In the genomic region with DNA sequence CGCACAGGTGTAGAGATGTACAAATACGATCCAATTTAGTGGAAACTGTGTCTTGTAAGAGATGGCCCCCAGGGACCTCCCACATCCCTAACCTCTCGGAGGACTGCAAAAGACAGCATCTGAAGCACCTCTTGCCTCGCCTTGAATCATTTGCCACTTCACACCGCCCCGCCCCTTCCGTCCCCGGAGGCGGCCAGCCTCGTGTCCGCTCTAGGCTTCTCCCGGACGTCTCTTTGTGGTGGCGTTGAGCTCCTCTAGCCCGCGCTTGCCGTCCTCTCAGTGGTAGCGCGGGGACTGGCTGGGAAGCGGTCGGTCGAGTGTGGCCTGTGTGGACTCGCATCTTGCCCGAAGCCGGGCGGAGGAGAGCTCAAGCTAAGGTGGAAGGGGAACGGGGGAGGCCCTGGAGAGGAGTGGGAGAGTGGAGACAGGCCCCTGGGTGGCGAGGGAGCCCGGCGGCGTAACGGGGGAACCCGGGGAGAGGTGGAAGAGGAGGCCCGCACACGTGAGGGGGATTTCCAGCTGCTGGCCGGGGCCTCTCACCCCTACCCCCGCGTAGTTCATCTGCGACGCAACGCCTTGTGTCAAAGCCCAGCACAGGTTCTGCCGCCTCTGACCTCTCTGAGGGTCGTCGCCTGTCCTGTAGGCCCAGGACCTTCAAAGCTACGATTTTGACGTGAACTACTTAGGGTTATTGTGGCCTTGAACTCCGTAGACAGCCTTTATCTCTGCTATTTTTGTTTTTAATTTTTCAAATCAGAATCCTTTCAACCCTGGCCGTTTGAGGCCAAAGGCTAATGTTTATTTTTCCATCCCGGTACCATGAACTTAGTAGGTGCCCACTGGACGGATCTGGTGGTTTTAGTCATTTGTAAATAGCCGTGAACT, we compare ENCODE assay signal across 8 cellular contexts. TPM values are rescaled to one million over a fixed set of nuclear protein-coding genes. Genes with fewer than 3 reads are reported as not detected.
A peak's percentile ranks its signal among the peaks of the same experiment; 100 is the strongest.
DNase-seq lines count a peak whose midpoint lies in the region; ATAC-seq and TF ChIP-seq lines count a peak whose summit lies in the region.

A gene (plus strand): TSS at position 279 of the 885 bp plus-strand sequence. CDS start 7,845 bp downstream, outside the sequence.

- H3K9me3 Mint-ChIP-seq in WTC11: no peaks in the 10 kb centered on the region

- H3K27ac Mint-ChIP-seq in WTC11: peak within 1 kb of the TSS; percentile 97

- H3K4me1 Mint-ChIP-seq in WTC11: peaks cover 30% of the 10 kb centered on the region

- no peak for TF ChIP-seq CTCF in AG04449 (IDR thresholded peaks at IDR 0.05; ENCODE audit: insufficient read depth, low read length, missing control alignments)
- TF ChIP-seq CTCF in WTC11 (IDR thresholded peaks at IDR 0.05): no peak
- TF ChIP-seq CTCF in cardiac fibroblast (IDR thresholded peaks at IDR 0.05; ENCODE audit: low read depth, low read length): no peak

- DNase-seq in AG04449 (ENCODE audit: low read depth, low spot score) (peak; percentile 80), NCI-H2227 treated with DMSO at 0.1 percent for 48 hours (lab: John Stamatoyannopoulos, UW) (peak; percentile 93), WTC11 (ENCODE audit: low spot score) (peak; percentile 89), cardiac fibroblast (ENCODE audit: low read depth in 2 of 2) (peak; percentile 97 to 98), iPS-NIHi7 (ENCODE audit: extremely low spot score) (peak; percentile 93), smooth muscle cell of the brain vasculature (ENCODE audit: low read depth, low spot score) (peak; percentile 90)

- CTCF ChIA-PET in AG04449 (lab: Yijun Ruan, JAX) (interaction anchor here (0.7 to 2.4 kb wide), 7 partner anchors 8 to 595 kb away, joined by 3 to 15 read pairs (median 5); no protein-coding TSS in a partner anchor), WTC11 (lab: Charles Lee) (interaction anchor here (0.9 to 1.3 kb wide), 6 partner anchors 9 to 722 kb away, joined by 3 to 6 read pairs (median 4); a partner anchor contains a TSS)

- POLR2A ChIA-PET in AG04449 (lab: Yijun Ruan, JAX): interaction anchor here (0.6 to 1.4 kb wide), 7 partner anchors 11 to 874 kb away, joined by 3 to 7 read pairs (median 4); no protein-coding TSS in a partner anchor
- POLR2A ChIA-PET in WTC11 (lab: Charles Lee): interaction anchor here (0.6 to 1.4 kb wide), 9 partner anchors 15 to 1921 kb away, joined by 3 to 6 read pairs (median 4); a partner anchor contains a TSS

- peaks cover 26% of the 10 kb centered on the region for H3K27me3 Mint-ChIP-seq in WTC11 (ENCODE audit: low read depth)

- no peaks in the 10 kb centered on the region for H3K36me3 Mint-ChIP-seq in WTC11

- ATAC-seq in GM18907 (IDR thresholded peaks at IDR 0.05; ENCODE audit: unreplicated experiment): peak; percentile 99
- peak; percentile 98 for ATAC-seq in HG03159 (IDR thresholded peaks at IDR 0.05; ENCODE audit: unreplicated experiment)
- peak; percentile 99 for ATAC-seq in WTC11

- H3K4me3 Mint-ChIP-seq in WTC11: peak within 1 kb of the TSS; percentile 97

- H3K4me3 ChIP-seq in AG04449 (ENCODE audit: low read depth, low read length) (peak within 1 kb of the TSS; percentile 88), cardiac fibroblast (replicated peaks in 1 of 2; ENCODE audit: low read depth in 2 of 2, low read length in 2 of 2) (peak within 1 kb of the TSS; percentile 70 to 75)

TF ChIP-seq in WTC11, 78 proteins besides CTCF, POLR2A, EP300 and RAD21 (continues in another document):
- TF ChIP-seq FOXK1 (CRISPR knock-in tag; IDR thresholded peaks at IDR 0.05) (peak; percentile 89), SP1 (CRISPR knock-in tag; conservative IDR thresholded peaks at IDR 0.05) (peak; percentile 97), MXD4 (CRISPR knock-in tag; IDR thresholded peaks at IDR 0.05; ENCODE audit: borderline replicate concordance) (no peak), ETV6 (CRISPR knock-in tag; IDR thresholded peaks at IDR 0.05) (peak; percentile 85), JUN (CRISPR knock-in tag; IDR thresholded peaks at IDR 0.05) (0 out of 2 replicates have a peak, but pooled peaks have one; percentile 63), GABPB1 (CRISPR knock-in tag; IDR thresholded peaks at IDR 0.05) (peak; percentile 89), CREB1 (CRISPR knock-in tag; IDR thresholded peaks at IDR 0.05) (peak; percentile 60; the same call in 1 of the 2 replicates), ZBTB21 (CRISPR knock-in tag; IDR thresholded peaks at IDR 0.05; ENCODE audit: borderline replicate concordance) (peak; percentile 65; the same call in 1 of the 2 replicates), FOXP1 (CRISPR knock-in tag; IDR thresholded peaks at IDR 0.05; ENCODE audit: borderline replicate concordance) (peak; percentile 88; the same call in 1 of the 2 replicates), CBFB (CRISPR knock-in tag; IDR thresholded peaks at IDR 0.05; ENCODE audit: low read depth) (peak; percentile 67; the same call in 1 of the 2 replicates), TEAD1 (CRISPR knock-in tag; IDR thresholded peaks at IDR 0.05) (peak; percentile 83)
- TF ChIP-seq, protein P1, sequence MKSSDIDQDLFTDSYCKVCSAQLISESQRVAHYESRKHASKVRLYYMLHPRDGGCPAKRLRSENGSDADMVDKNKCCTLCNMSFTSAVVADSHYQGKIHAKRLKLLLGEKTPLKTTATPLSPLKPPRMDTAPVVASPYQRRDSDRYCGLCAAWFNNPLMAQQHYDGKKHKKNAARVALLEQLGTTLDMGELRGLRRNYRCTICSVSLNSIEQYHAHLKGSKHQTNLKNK (CRISPR knock-in tag; IDR thresholded peaks at IDR 0.05): no peak
- TF ChIP-seq, protein P2, sequence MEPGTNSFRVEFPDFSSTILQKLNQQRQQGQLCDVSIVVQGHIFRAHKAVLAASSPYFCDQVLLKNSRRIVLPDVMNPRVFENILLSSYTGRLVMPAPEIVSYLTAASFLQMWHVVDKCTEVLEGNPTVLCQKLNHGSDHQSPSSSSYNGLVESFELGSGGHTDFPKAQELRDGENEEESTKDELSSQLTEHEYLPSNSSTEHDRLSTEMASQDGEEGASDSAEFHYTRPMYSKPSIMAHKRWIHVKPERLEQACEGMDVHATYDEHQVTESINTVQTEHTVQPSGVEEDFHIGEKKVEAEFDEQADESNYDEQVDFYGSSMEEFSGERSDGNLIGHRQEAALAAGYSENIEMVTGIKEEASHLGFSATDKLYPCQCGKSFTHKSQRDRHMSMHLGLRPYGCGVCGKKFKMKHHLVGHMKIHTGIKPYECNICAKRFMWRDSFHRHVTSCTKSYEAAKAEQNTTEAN (CRISPR knock-in tag; IDR thresholded peaks at IDR 0.05): peak; percentile 96
- TF ChIP-seq, protein P3, sequence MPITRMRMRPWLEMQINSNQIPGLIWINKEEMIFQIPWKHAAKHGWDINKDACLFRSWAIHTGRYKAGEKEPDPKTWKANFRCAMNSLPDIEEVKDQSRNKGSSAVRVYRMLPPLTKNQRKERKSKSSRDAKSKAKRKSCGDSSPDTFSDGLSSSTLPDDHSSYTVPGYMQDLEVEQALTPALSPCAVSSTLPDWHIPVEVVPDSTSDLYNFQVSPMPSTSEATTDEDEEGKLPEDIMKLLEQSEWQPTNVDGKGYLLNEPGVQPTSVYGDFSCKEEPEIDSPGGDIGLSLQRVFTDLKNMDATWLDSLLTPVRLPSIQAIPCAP (CRISPR knock-in tag; IDR thresholded peaks at IDR 0.05): peak; percentile 48; the same call in 1 of the 2 replicates
- TF ChIP-seq, protein P4, sequence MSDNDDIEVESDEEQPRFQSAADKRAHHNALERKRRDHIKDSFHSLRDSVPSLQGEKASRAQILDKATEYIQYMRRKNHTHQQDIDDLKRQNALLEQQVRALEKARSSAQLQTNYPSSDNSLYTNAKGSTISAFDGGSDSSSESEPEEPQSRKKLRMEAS (CRISPR knock-in tag; IDR thresholded peaks at IDR 0.05): peak; percentile 93
- TF ChIP-seq, protein P5, sequence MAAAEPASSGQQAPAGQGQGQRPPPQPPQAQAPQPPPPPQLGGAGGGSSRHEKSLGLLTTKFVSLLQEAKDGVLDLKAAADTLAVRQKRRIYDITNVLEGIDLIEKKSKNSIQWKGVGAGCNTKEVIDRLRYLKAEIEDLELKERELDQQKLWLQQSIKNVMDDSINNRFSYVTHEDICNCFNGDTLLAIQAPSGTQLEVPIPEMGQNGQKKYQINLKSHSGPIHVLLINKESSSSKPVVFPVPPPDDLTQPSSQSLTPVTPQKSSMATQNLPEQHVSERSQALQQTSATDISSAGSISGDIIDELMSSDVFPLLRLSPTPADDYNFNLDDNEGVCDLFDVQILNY (CRISPR knock-in tag; IDR thresholded peaks at IDR 0.05): 0 out of 2 replicates have a peak, but pooled peaks have one; percentile 70
- TF ChIP-seq, protein P6, sequence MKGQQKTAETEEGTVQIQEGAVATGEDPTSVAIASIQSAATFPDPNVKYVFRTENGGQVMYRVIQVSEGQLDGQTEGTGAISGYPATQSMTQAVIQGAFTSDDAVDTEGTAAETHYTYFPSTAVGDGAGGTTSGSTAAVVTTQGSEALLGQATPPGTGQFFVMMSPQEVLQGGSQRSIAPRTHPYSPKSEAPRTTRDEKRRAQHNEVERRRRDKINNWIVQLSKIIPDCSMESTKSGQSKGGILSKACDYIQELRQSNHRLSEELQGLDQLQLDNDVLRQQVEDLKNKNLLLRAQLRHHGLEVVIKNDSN (CRISPR knock-in tag; IDR thresholded peaks at IDR 0.05): peak; percentile 55; the same call in 1 of the 2 replicates
- TF ChIP-seq, protein P7, sequence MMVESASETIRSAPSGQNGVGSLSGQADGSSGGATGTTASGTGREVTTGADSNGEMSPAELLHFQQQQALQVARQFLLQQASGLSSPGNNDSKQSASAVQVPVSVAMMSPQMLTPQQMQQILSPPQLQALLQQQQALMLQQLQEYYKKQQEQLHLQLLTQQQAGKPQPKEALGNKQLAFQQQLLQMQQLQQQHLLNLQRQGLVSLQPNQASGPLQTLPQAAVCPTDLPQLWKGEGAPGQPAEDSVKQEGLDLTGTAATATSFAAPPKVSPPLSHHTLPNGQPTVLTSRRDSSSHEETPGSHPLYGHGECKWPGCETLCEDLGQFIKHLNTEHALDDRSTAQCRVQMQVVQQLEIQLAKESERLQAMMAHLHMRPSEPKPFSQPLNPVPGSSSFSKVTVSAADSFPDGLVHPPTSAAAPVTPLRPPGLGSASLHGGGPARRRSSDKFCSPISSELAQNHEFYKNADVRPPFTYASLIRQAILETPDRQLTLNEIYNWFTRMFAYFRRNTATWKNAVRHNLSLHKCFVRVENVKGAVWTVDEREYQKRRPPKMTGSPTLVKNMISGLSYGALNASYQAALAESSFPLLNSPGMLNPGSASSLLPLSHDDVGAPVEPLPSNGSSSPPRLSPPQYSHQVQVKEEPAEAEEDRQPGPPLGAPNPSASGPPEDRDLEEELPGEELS (CRISPR knock-in tag; IDR thresholded peaks at IDR 0.05): peak; percentile 75; the same call in 1 of the 2 replicates
- TF ChIP-seq, protein P8, sequence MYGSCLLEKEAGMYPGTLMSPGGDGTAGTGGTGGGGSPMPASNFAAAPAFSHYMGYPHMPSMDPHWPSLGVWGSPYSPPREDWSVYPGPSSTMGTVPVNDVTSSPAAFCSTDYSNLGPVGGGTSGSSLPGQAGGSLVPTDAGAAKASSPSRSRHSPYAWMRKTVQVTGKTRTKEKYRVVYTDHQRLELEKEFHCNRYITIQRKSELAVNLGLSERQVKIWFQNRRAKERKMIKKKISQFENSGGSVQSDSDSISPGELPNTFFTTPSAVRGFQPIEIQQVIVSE (CRISPR knock-in tag; IDR thresholded peaks at IDR 0.05; ENCODE audit: borderline replicate concordance): no peak

RNA-seq across cellular contexts. Expression of the gene that starts here (rescaled TPM):
- total RNA-seq in WTC11 (2021): 15.3 to 19.9 TPM (median 15.8 TPM) in 3 replicates

Comparison
In these comparisons a context has a peak if more than half of its experiments do, and no peak if none do; other contexts are left out.
1. Peak in every context shown above with its lines: DNase-seq, ATAC-seq and H3K4me3 ChIP-seq.